ENCODE assay signal across 22 cellular contexts in the genomic region with DNA sequence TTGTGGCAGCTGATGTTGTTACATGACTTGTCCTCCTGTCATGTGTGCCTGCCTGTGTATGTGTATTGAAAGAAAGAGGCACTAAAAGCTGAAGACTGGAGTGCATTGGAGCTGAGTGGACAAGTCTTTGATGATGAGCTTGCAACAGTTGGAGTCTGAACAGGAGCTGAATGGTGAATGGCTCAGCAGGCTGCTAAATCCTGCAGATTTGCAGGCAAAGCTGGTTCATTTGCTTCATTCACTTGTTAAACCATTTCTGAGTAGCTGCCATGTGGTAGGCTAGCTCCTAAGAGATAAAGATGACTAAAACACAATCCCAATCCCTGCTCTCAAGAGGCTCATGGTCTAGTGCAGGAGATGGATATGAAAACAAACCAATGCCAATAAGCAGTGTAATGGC.
"Had no signal": no experiment of that assay in that cellular context is flagged by ENCODE, and none has a peak within 500 bp of the region (broad histone marks: within the 10 kb centered on the region; RNA-seq: fewer than 3 reads in every experiment).

No MANE protein-coding gene starts in this region.

- H3K27me3 ChIP-seq: brain microvascular endothelial cell, colonic mucosa had no signal

- H3K4me3 ChIP-seq: colonic mucosa had no signal

- H3K27ac ChIP-seq: brain microvascular endothelial cell, colonic mucosa had no signal

- H3K36me3 ChIP-seq: brain microvascular endothelial cell, colonic mucosa had no signal

- H3K4me1 ChIP-seq: colonic mucosa had no signal

- H3K9me3 ChIP-seq: colonic mucosa had no signal

- DNase-seq: activated CD4-positive, alpha-beta memory T cell treated with anti-CD3 and anti-CD28 coated beads, Interleukin-2, amount 10 ng/mL, durations not matched to agents 7 days and 5 days; activated CD4-positive, alpha-beta T cell treated with anti-CD3 and anti-CD28 coated beads for 1 hour; activated CD4-positive, alpha-beta T cell treated with anti-CD3 and anti-CD28 coated beads for 4 hours; activated CD4-positive, alpha-beta T cell treated with anti-CD3 and anti-CD28 coated beads, Interleukin-2, amount 10 ng/mL, durations not matched to agents 7 days and 5 days; activated CD4-positive, alpha-beta T cell treated with anti-CD3 and anti-CD28 coated beads, Interleukin-2, amount 50 U/mL, for 4 hours; activated CD8-positive, alpha-beta memory T cell treated with anti-CD3 and anti-CD28 coated beads, Interleukin-2, amount 50 U/mL, for 48 hours; activated gamma-delta T cell; activated naive CD4-positive, alpha-beta T cell; activated naive CD4-positive, alpha-beta T cell treated with anti-CD3 and anti-CD28 coated beads, Interleukin-2, amount 10 ng/mL, durations not matched to agents 7 days and 5 days; activated naive CD8-positive, alpha-beta T cell treated with anti-CD3 and anti-CD28 coated beads, Interleukin-2, amount 10 ng/mL, durations not matched to agents 7 days and 5 days; activated T-cell treated with anti-CD3 and anti-CD28 coated beads for 4 hours; activated T-cell treated with anti-CD3 and anti-CD28 coated beads, Interleukin-2, amount 50 U/mL, for 24 hours; activated T-cell treated with anti-CD3 and anti-CD28 coated beads, Interleukin-2, amount 50 U/mL, for 72 hours; anterior cingulate cortex; brain microvascular endothelial cell; caudate nucleus; colonic mucosa; effector memory CD4-positive, alpha-beta T cell; endodermal cell; foreskin fibroblast; head of caudate nucleus; T-helper 2 cell had no signal
